1 cellular context compared by ENCODE assay signal in the genomic region with DNA sequence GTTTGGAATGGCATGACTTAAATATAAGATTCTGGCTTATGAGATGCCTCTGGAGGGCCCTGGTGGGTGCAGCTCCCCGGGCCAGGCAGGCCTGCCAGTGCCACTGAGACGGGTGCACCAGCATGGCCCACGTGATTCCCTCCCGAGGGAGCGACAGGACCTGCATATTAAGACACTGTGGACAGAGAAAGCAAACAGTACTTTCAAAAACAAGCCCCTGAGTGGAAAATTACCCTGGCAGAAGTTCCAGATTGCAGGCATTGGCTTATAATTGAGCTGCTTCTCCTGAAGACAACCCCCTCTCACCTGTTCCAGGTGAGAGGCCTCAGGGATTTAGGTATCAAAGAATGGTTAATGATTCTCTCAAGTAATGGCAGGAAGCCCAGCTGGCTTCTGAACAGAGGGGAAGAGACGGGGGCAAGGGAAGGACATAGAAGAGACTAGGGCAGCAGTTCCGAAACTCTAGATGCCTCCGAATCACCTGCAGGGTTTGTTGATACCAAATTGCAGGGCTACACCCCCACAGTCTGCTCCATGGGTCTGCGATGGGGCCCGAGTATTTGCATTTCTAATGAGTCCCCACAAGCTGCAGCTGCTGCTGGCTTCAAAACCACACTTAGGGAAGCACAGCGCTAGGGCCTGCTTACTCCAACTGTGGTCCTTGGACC.
TF ChIP-seq lines count a peak whose summit lies in the region.

No MANE protein-coding gene starts in this region.

TF ChIP-seq in H1, 55 proteins besides CTCF, POLR2A, EP300 and RAD21 (continued from another document):
- TF ChIP-seq TAF7 (optimal IDR thresholded peaks at IDR 0.05; ENCODE audit: borderline replicate concordance, low read depth, low read length) (no peak), TAF1 (IDR thresholded peaks at IDR 0.05; ENCODE audit: low read depth, low read length) (no peak)
